In the genomic region with DNA sequence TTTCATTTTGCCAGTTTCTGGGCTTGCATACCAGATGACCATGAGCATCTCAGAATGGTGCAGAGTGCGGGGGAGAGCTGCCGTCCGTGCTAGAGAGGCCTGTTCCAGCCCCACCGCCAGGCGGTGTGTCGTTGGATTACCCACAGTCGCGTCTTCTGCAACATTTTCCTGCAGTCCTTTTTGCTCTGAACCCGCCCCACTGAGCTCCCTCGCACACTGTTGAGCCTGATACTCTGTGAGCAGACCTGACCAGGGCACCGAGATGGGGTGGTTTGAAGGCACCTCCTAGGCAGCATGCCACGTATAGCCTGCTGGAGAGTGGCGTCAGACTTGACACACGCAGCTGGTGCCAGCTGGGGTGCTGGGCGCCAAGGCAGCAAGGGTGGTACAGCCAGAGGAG, we compare ENCODE assay signal across 22 cellular contexts.
"Had no signal": no experiment of that assay in that cellular context is flagged by ENCODE, and none has a peak within 500 bp of the region (broad histone marks: within the 10 kb centered on the region; RNA-seq: fewer than 3 reads in every experiment).

No MANE protein-coding gene starts in this region.

- H3K27me3 Mint-ChIP-seq: memory B cell had no signal

- DNase-seq: colonic mucosa; cortex of kidney; dermis blood vessel endothelial cell; dorsolateral prefrontal cortex; effector CD4-positive, alpha-beta T cell; effector memory CD4-positive, alpha-beta T cell; erythroblast; esophagus squamous epithelium; foreskin fibroblast; foreskin melanocyte; gastrocnemius medialis; glutamatergic neuron; heart right ventricle; hippocampal formation; left colon; left ventricle myocardium inferior; mammary epithelial cell; mesendoderm; midbrain had no signal

- H3K4me3 Mint-ChIP-seq: memory B cell had no signal

- H3K4me1 Mint-ChIP-seq: memory B cell had no signal

- ATAC-seq: esophagus mucosa, gastrocnemius medialis, left colon, left lobe of liver had no signal
